16 cellular contexts compared by ENCODE assay signal in the genomic region with DNA sequence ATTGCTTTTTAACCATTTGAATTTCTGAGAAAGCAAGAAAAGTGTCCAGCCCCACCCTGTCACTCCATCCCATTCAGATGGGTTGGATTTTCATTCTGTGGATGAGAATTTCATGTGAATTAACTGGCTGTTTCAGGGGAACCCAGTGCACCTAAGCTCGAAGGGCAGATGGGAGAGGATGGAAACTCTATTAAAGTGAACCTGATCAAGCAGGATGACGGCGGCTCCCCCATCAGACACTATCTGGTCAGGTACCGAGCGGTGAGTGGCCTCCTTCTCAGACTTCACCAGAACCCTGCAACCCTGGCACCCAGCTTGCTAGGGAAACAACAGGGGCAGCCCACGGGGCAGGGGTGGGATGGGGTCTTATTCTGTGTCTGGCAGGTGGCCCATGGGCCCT. TPM values are rescaled to one million over a fixed set of nuclear protein-coding genes. Genes with fewer than 3 reads are reported as not detected.
DNase-seq lines count a peak whose midpoint lies in the region; ATAC-seq and TF ChIP-seq lines count a peak whose summit lies in the region.
"Had no signal": no experiment of that assay in that cellular context is flagged by ENCODE, and none has a peak within 500 bp of the region (broad histone marks: within the 10 kb centered on the region; RNA-seq: fewer than 3 reads in every experiment).

No MANE protein-coding gene starts in this region.

- in situ Hi-C loops in GM13977 (cut with MboI; ENCODE audit: low pct_unique_long_range_greater_than_20kb, low sequenced_read_pairs, unreplicated experiment), result no loop called here

- H3K4me2 ChIP-seq in PC-9, result no peak overlapping the region

- peaks cover 16% of the 10 kb centered on the region for H3K27me3 Mint-ChIP-seq in stimulated activated memory B cell treated with anti-CD40 and anti-IgM and Interleukin-4, amounts not matched to agents 10 μg/mL and 1 μg/mL and 100 μg/mL, for 72 hours

- intact Hi-C loops in PC-9 (cut with micrococcal nuclease; ENCODE audit: unreplicated experiment), result no loop called here

- no peaks in the 10 kb centered on the region for H3K27me3 ChIP-seq in RWPE2 (ENCODE audit: insufficient read depth, poor library complexity, severe bottlenecking)
- no peaks in the 10 kb centered on the region for H3K27me3 ChIP-seq in PC-9 (ENCODE audit: insufficient read depth, low read depth)

- H3K9me3 ChIP-seq in RWPE2 (ENCODE audit: severe bottlenecking), result no peaks in the 10 kb centered on the region
- H3K9me3 ChIP-seq in PC-9 (ENCODE audit: insufficient read depth, low read depth), result no peaks in the 10 kb centered on the region

- H3K4me1 ChIP-seq in RWPE2 (ENCODE audit: insufficient read depth, poor library complexity, severe bottlenecking) (peaks cover 24% of the 10 kb centered on the region), PC-9 (replicated peaks; ENCODE audit: insufficient read depth) (0 out of 2 replicates have a peak, but pooled peaks cover 4% of the 10 kb centered on the region)

- no peaks in the 10 kb centered on the region for H3K79me2 ChIP-seq in PC-9 (ENCODE audit: low read depth)

- no peaks in the 10 kb centered on the region for H3K4me1 Mint-ChIP-seq in stimulated activated memory B cell treated with anti-CD40 and anti-IgM and Interleukin-4, amounts not matched to agents 10 μg/mL and 1 μg/mL and 100 μg/mL, for 72 hours
- H3K4me1 Mint-ChIP-seq: CD4-positive, alpha-beta memory T cell had no signal

- CTCF ChIA-PET in RWPE1 (lab: Yijun Ruan, JAX), result no interaction called here
- CTCF ChIA-PET in PC-9 (lab: Charles Lee), result no interaction called here

- no peaks in the 10 kb centered on the region for H3K9me2 ChIP-seq in PC-9 (ENCODE audit: insufficient read depth)

- no peak overlapping the region for H3K27ac Mint-ChIP-seq in stimulated activated memory B cell treated with anti-CD40 and anti-IgM and Interleukin-4, amounts not matched to agents 10 μg/mL and 1 μg/mL and 100 μg/mL, for 72 hours
- H3K27ac Mint-ChIP-seq: CD4-positive, alpha-beta memory T cell had no signal

- H4K20me1 ChIP-seq in PC-9 (ENCODE audit: insufficient read depth), result no peaks in the 10 kb centered on the region

- H3K27ac ChIP-seq in RWPE1 (peak overlapping the region; percentile 67), RWPE2 (ENCODE audit: poor library complexity, severe bottlenecking) (peak overlapping the region; percentile 59), PC-9 (no peak overlapping the region)
- H3K27ac ChIP-seq: GM23248 had no signal

- H3F3A ChIP-seq in PC-9 (ENCODE audit: insufficient read depth, low read depth), result no peaks in the 10 kb centered on the region

- no peak overlapping the region for H3K4me3 Mint-ChIP-seq in stimulated activated memory B cell treated with anti-CD40 and anti-IgM and Interleukin-4, amounts not matched to agents 10 μg/mL and 1 μg/mL and 100 μg/mL, for 72 hours
- H3K4me3 Mint-ChIP-seq: CD4-positive, alpha-beta memory T cell had no signal

- H3K36me3 ChIP-seq in RWPE2 (ENCODE audit: low read depth) (no peaks in the 10 kb centered on the region), PC-9 (ENCODE audit: low read depth) (no peaks in the 10 kb centered on the region)

- no peak overlapping the region for H2AFZ ChIP-seq in PC-9
- H2AFZ ChIP-seq: GM23248 had no signal

- no peaks in the 10 kb centered on the region for H3K36me3 Mint-ChIP-seq in stimulated activated memory B cell treated with anti-CD40 and anti-IgM and Interleukin-4, amounts not matched to agents 10 μg/mL and 1 μg/mL and 100 μg/mL, for 72 hours
- H3K36me3 Mint-ChIP-seq: CD4-positive, alpha-beta memory T cell had no signal

- no peak for TF ChIP-seq CTCF in RWPE1 (conservative IDR thresholded peaks at IDR 0.05; ENCODE audit: low read depth)
- TF ChIP-seq CTCF in RWPE2 (IDR thresholded peaks at IDR 0.05; ENCODE audit: poor library complexity, severe bottlenecking), result no peak
- TF ChIP-seq CTCF in PC-9 (conservative IDR thresholded peaks at IDR 0.05), result no peak
- no peak for TF ChIP-seq CTCF in GM13977 (IDR thresholded peaks at IDR 0.05; ENCODE audit: extremely low read depth, insufficient read depth, missing control alignments)

- no TSS peak for BruUV-seq in PC-9 (replicated peaks; lab: Mats Ljungman, UMichigan)

- H3K4me3 ChIP-seq in RWPE2 (ENCODE audit: severe bottlenecking) (no peak overlapping the region), PC-9 (no peak overlapping the region)
- H3K4me3 ChIP-seq: GM23248 had no signal

- H3K9me3 Mint-ChIP-seq in stimulated activated memory B cell treated with anti-CD40 and anti-IgM and Interleukin-4, amounts not matched to agents 10 μg/mL and 1 μg/mL and 100 μg/mL, for 72 hours, result no peaks in the 10 kb centered on the region
- H3K9me3 Mint-ChIP-seq: CD4-positive, alpha-beta memory T cell had no signal

- POLR2A ChIA-PET in RWPE1 (lab: Yijun Ruan, JAX; ENCODE audit: low non-redundant PET) (no interaction called here), PC-9 (lab: Charles Lee; ENCODE audit: unreplicated experiment) (no interaction called here)

- ATAC-seq in RWPE2 (ENCODE audit: low read depth), result no peak
- ATAC-seq in stimulated activated memory B cell treated with anti-CD40 and anti-IgM and Interleukin-4, amounts not matched to agents 10 μg/mL and 1 μg/mL and 100 μg/mL, for 72 hours, result peak; percentile 15

- no peak for DNase-seq in RWPE1 (ENCODE audit: low spot score)
- DNase-seq in RWPE2 (ENCODE audit: low spot score), result no peak
- DNase-seq in PC-9, result no peak
- DNase-seq in NCI-H345 treated with DMSO at 0.1 percent for 48 hours (lab: John Stamatoyannopoulos, UW; ENCODE audit: unreplicated experiment), result no peak
- no peak for DNase-seq in GM13977 (ENCODE audit: low spot score)
- DNase-seq: C1 segment of cervical spinal cord; Calu3; CD4-positive, alpha-beta memory T cell; COR-L47; DMS153; DND-41; H7; HCEC 1CT had no signal

RNA-seq across cellular contexts. Expression of a gene that starts 58.6 kb away (rescaled TPM):
- 24.8 and 25.0 TPM in 2 replicates for total RNA-seq in PC-9 (2021)
- total RNA-seq: A673 had no signal
